Comparison of ENCODE assay signal across 1 cellular context in the genomic region with DNA sequence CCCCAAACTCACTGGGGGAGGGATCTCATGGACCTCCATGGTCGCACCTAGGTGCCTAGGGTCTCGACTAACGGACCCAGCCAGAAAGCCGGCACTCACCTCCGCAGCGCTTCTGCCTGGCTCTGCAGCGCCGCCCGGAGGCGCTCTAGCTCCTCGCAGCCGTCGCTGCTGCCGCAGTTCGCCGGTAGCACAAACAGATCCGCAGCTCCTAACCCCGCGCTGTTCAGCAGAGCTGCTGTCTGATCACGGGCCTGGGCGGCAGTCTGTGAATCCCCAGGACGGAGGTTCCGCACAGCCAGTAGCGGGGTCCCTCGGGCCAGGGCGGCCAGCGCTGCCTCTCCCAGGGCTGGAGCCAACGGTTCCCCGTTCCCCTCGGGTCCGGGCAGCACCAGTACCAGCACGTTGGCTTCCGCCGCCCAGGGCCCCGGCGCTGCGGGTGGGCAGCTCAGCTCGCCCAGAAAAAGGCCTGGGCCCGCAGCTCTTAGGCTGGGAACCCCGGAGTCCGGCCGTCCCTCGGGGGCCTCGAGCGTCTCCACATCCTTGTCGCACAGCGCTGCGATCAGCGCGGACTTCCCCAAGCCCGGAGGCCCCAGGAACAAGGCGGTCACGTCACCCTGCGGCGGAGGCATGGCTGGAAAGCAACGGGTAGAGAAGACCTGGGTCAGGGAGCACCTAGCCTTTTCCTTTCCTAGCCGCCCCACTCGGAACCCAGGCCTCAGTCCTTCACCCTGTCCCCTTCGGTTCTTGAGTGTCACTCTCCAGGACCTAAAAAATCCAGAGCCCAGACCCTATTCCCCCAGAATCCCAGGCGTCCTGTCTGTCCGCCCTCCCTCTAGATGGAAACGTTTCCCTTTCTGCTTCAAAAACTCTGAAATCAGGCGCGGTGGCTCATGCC.
TF ChIP-seq lines count a peak whose summit lies in the region.

No MANE protein-coding gene starts in this region.

TF ChIP-seq in K562, 482 proteins besides CTCF, POLR2A, EP300 and RAD21 (continued from another document):
- TF ChIP-seq, protein P1, sequence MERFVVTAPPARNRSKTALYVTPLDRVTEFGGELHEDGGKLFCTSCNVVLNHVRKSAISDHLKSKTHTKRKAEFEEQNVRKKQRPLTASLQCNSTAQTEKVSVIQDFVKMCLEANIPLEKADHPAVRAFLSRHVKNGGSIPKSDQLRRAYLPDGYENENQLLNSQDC (CRISPR knock-in tag; IDR thresholded peaks at IDR 0.05), result no peak
- TF ChIP-seq FUS (optimal IDR thresholded peaks at IDR 0.05; ENCODE audit: low read depth, low read length), result no peak
- TF ChIP-seq NFYB (IDR thresholded peaks at IDR 0.05; ENCODE audit: extremely low read depth, insufficient read length), result no peak
- TF ChIP-seq GTF2F1 (IDR thresholded peaks at IDR 0.05; ENCODE audit: low read depth, low read length), result no peak
- TF ChIP-seq, protein P2, sequence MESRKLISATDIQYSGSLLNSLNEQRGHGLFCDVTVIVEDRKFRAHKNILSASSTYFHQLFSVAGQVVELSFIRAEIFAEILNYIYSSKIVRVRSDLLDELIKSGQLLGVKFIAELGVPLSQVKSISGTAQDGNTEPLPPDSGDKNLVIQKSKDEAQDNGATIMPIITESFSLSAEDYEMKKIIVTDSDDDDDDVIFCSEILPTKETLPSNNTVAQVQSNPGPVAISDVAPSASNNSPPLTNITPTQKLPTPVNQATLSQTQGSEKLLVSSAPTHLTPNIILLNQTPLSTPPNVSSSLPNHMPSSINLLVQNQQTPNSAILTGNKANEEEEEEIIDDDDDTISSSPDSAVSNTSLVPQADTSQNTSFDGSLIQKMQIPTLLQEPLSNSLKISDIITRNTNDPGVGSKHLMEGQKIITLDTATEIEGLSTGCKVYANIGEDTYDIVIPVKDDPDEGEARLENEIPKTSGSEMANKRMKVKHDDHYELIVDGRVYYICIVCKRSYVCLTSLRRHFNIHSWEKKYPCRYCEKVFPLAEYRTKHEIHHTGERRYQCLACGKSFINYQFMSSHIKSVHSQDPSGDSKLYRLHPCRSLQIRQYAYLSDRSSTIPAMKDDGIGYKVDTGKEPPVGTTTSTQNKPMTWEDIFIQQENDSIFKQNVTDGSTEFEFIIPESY (CRISPR knock-in tag; IDR thresholded peaks at IDR 0.05), result peak; percentile 71
- peak; percentile 48 for TF ChIP-seq CREM (IDR thresholded peaks at IDR 0.05; ENCODE audit: low read depth)
- TF ChIP-seq BRF1 (IDR thresholded peaks at IDR 0.05; ENCODE audit: borderline replicate concordance, extremely low read depth, insufficient read length), result no peak
- no peak for TF ChIP-seq MEF2A (IDR thresholded peaks at IDR 0.05; ENCODE audit: control insufficient read depth, low read depth, low read length)
